Comparison of ENCODE assay signal across 1 cellular context in the genomic region with DNA sequence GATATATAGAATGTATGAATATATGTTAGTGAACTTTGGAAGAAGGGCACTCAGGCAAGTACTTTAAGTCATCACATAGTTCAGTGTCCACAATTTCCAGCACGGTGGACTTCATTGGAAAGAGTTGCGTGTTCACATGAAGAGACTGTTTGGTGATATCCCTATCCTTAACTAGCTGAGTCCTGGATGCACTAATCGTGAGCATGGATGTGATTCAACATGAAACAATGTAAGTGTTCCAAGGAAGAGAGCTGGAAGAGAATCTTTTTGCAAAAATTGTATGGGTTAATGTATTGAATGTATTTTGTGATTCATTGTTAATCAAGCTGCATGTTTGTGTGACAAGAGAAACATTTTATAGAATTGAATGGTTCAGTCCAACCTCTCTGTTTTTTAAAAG.
TF ChIP-seq lines count a peak whose summit lies in the region.

No MANE protein-coding gene starts in this region.

TF ChIP-seq in GM23338, 12 proteins besides CTCF, POLR2A, EP300 and RAD21 (continued from another document):
- TF ChIP-seq, protein P1, sequence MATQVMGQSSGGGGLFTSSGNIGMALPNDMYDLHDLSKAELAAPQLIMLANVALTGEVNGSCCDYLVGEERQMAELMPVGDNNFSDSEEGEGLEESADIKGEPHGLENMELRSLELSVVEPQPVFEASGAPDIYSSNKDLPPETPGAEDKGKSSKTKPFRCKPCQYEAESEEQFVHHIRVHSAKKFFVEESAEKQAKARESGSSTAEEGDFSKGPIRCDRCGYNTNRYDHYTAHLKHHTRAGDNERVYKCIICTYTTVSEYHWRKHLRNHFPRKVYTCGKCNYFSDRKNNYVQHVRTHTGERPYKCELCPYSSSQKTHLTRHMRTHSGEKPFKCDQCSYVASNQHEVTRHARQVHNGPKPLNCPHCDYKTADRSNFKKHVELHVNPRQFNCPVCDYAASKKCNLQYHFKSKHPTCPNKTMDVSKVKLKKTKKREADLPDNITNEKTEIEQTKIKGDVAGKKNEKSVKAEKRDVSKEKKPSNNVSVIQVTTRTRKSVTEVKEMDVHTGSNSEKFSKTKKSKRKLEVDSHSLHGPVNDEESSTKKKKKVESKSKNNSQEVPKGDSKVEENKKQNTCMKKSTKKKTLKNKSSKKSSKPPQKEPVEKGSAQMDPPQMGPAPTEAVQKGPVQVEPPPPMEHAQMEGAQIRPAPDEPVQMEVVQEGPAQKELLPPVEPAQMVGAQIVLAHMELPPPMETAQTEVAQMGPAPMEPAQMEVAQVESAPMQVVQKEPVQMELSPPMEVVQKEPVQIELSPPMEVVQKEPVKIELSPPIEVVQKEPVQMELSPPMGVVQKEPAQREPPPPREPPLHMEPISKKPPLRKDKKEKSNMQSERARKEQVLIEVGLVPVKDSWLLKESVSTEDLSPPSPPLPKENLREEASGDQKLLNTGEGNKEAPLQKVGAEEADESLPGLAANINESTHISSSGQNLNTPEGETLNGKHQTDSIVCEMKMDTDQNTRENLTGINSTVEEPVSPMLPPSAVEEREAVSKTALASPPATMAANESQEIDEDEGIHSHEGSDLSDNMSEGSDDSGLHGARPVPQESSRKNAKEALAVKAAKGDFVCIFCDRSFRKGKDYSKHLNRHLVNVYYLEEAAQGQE (IDR thresholded peaks at IDR 0.05; ENCODE audit: unreplicated experiment) = no peak
- TF ChIP-seq NANOG (IDR thresholded peaks at IDR 0.05; ENCODE audit: borderline replicate concordance) (no peak), STAT1 (IDR thresholded peaks at IDR 0.05; ENCODE audit: unreplicated experiment) (no peak), ZNF331 (CRISPR knock-in tag; IDR thresholded peaks at IDR 0.05; ENCODE audit: low read depth) (no peak), JUNB (IDR thresholded peaks at IDR 0.05; ENCODE audit: unreplicated experiment) (no peak), CREB1 (CRISPR knock-in tag; IDR thresholded peaks at IDR 0.05; ENCODE audit: low read depth) (no peak), POLR2AphosphoS5 (IDR thresholded peaks at IDR 0.05; ENCODE audit: low read depth) (no peak; the same call in 1 of the 2 replicates), ZNF114 (CRISPR knock-in tag; IDR thresholded peaks at IDR 0.05) (no peak), EZH2phosphoT487 (IDR thresholded peaks at IDR 0.05; ENCODE audit: unreplicated experiment) (no peak), EZH2 (IDR thresholded peaks at IDR 0.05; ENCODE audit: low read depth, unreplicated experiment) (no peak)
- TF ChIP-seq, protein P2, sequence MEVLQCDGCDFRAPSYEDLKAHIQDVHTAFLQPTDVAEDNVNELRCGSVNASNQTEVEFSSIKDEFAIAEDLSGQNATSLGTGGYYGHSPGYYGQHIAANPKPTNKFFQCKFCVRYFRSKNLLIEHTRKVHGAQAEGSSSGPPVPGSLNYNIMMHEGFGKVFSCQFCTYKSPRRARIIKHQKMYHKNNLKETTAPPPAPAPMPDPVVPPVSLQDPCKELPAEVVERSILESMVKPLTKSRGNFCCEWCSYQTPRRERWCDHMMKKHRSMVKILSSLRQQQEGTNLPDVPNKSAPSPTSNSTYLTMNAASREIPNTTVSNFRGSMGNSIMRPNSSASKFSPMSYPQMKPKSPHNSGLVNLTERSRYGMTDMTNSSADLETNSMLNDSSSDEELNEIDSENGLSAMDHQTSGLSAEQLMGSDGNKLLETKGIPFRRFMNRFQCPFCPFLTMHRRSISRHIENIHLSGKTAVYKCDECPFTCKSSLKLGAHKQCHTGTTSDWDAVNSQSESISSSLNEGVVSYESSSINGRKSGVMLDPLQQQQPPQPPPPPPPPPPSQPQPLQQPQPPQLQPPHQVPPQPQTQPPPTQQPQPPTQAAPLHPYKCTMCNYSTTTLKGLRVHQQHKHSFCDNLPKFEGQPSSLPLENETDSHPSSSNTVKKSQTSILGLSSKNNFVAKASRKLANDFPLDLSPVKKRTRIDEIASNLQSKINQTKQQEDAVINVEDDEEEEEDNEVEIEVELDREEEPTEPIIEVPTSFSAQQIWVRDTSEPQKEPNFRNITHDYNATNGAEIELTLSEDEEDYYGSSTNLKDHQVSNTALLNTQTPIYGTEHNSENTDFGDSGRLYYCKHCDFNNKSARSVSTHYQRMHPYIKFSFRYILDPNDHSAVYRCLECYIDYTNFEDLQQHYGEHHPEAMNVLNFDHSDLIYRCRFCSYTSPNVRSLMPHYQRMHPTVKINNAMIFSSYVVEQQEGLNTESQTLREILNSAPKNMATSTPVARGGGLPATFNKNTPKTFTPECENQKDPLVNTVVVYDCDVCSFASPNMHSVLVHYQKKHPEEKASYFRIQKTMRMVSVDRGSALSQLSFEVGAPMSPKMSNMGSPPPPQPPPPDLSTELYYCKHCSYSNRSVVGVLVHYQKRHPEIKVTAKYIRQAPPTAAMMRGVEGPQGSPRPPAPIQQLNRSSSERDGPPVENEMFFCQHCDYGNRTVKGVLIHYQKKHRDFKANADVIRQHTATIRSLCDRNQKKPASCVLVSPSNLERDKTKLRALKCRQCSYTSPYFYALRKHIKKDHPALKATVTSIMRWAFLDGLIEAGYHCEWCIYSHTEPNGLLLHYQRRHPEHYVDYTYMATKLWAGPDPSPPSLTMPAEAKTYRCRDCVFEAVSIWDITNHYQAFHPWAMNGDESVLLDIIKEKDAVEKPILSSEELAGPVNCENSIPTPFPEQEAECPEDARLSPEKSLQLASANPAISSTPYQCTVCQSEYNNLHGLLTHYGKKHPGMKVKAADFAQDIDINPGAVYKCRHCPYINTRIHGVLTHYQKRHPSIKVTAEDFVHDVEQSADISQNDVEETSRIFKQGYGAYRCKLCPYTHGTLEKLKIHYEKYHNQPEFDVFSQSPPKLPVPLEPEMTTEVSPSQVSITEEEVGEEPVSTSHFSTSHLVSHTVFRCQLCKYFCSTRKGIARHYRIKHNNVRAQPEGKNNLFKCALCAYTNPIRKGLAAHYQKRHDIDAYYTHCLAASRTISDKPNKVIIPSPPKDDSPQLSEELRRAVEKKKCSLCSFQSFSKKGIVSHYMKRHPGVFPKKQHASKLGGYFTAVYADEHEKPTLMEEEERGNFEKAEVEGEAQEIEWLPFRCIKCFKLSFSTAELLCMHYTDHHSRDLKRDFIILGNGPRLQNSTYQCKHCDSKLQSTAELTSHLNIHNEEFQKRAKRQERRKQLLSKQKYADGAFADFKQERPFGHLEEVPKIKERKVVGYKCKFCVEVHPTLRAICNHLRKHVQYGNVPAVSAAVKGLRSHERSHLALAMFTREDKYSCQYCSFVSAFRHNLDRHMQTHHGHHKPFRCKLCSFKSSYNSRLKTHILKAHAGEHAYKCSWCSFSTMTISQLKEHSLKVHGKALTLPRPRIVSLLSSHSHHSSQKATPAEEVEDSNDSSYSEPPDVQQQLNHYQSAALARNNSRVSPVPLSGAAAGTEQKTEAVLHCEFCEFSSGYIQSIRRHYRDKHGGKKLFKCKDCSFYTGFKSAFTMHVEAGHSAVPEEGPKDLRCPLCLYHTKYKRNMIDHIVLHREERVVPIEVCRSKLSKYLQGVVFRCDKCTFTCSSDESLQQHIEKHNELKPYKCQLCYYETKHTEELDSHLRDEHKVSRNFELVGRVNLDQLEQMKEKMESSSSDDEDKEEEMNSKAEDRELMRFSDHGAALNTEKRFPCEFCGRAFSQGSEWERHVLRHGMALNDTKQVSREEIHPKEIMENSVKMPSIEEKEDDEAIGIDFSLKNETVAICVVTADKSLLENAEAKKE (CRISPR knock-in tag; IDR thresholded peaks at IDR 0.05) = no peak
